11 cellular contexts compared by ENCODE assay signal in genomic region chr5:43315262-43315661, GRCh38. TPM values are rescaled to one million over a fixed set of nuclear protein-coding genes. Genes with fewer than 3 reads are reported as not detected.
DNase-seq lines count a peak whose midpoint lies in the region; ATAC-seq and TF ChIP-seq lines count a peak whose summit lies in the region.
"Had no signal": no experiment of that assay in that cellular context is flagged by ENCODE, and none has a peak within 500 bp of the region (broad histone marks: within the 10 kb centered on the region; RNA-seq: fewer than 3 reads in every experiment).

No MANE protein-coding gene starts in this region.

- H3K9ac ChIP-seq in DND-41 (ENCODE audit: low read depth, low read length) = no peak overlapping the region

- peaks cover 5% of the 10 kb centered on the region for H3K9me3 Mint-ChIP-seq in activated naive CD8-positive, alpha-beta T cell (ENCODE audit: low read depth)
- peaks cover 5% of the 10 kb centered on the region for H3K9me3 Mint-ChIP-seq in natural killer cell treated with Interleukin-12 subunit alpha and Interleukin-12 subunit beta and Interleukin-15 and Interleukin-18, amount 100 ng/mL, for 72 hours

- H3K9me3 ChIP-seq in DND-41 (ENCODE audit: insufficient read depth, low read length, severe bottlenecking) (no peaks in the 10 kb centered on the region), aorta (ENCODE audit: control insufficient read depth, low read length) (no peaks in the 10 kb centered on the region)
- H3K9me3 ChIP-seq: upper lobe of left lung had no signal

- DNase-seq in DND-41 = no peak
- peak; percentile 78 for DNase-seq in LoVo (ENCODE audit: low spot score)
- no peak for DNase-seq in natural killer cell treated with Interleukin-12 subunit alpha and Interleukin-12 subunit beta and Interleukin-15 and Interleukin-18, amount 100 ng/mL, for 72 hours (ENCODE audit: low spot score)
- no peak for DNase-seq in amniotic stem cell (lab: John Stamatoyannopoulos, UW)
- no peak for DNase-seq in aorta
- no peak for DNase-seq in epidermal melanocyte (ENCODE audit: insufficient read length, low spot score)
- DNase-seq: left colon, upper lobe of left lung had no signal

- no peak overlapping the region for H3K4me2 ChIP-seq in DND-41 (ENCODE audit: insufficient read depth, low read length)

- H3K27ac ChIP-seq in DND-41 (ENCODE audit: low read length) (peak overlapping the region; percentile 39; the same call in 1 of the 2 replicates), aorta (ENCODE audit: low read depth in 1 of 2, low read length in 2 of 2) (no peak overlapping the region)

- intact Hi-C loops in aorta (cut with DNase I) = loop anchor here (10.0 kb wide), 2 partner anchors 170 to 200 kb away; partner anchors contain the start of genes C5orf34 (in 1 of the 2) and TMEM267 (in 1 of the 2)

- ATAC-seq in DND-41 (ENCODE audit: insufficient read depth, low read depth) (no peak), GM19463 (IDR thresholded peaks at IDR 0.05; ENCODE audit: unreplicated experiment) (no peak), aorta (ENCODE audit: low FRiP score) (no peak)
- ATAC-seq in natural killer cell treated with Interleukin-12 subunit alpha and Interleukin-12 subunit beta and Interleukin-15 and Interleukin-18, amount 100 ng/mL, for 72 hours = no peak
- ATAC-seq: left colon had no signal

- no peaks in the 10 kb centered on the region for H3K27me3 Mint-ChIP-seq in activated naive CD8-positive, alpha-beta T cell
- H3K27me3 Mint-ChIP-seq in natural killer cell treated with Interleukin-12 subunit alpha and Interleukin-12 subunit beta and Interleukin-15 and Interleukin-18, amount 100 ng/mL, for 72 hours = no peaks in the 10 kb centered on the region

- H3K4me3 Mint-ChIP-seq in activated naive CD8-positive, alpha-beta T cell = peak overlapping the region; percentile 58
- peak overlapping the region; percentile 1 for H3K4me3 Mint-ChIP-seq in natural killer cell treated with Interleukin-12 subunit alpha and Interleukin-12 subunit beta and Interleukin-15 and Interleukin-18, amount 100 ng/mL, for 72 hours

- H3K4me1 Mint-ChIP-seq in activated naive CD8-positive, alpha-beta T cell (ENCODE audit: low read depth) = peaks cover 55% of the 10 kb centered on the region
- peaks cover 29 to 36% of the 10 kb centered on the region in 2 donors for H3K4me1 Mint-ChIP-seq in natural killer cell treated with Interleukin-12 subunit alpha and Interleukin-12 subunit beta and Interleukin-15 and Interleukin-18, amount 100 ng/mL, for 72 hours (ENCODE audit: low read depth in 2 of 2)

- H3K27me3 ChIP-seq in DND-41 (ENCODE audit: insufficient read depth, low read length, poor library complexity) (no peaks in the 10 kb centered on the region), aorta (ENCODE audit: control insufficient read depth in 1 of 2, insufficient read depth in 2 of 2, low read length in 1 of 2) (no peaks in the 10 kb centered on the region)
- H3K27me3 ChIP-seq: upper lobe of left lung had no signal

- no peak overlapping the region for H3K4me3 ChIP-seq in DND-41 (ENCODE audit: low read depth in 1 of 2, low read length in 2 of 2)
- no peak overlapping the region for H3K4me3 ChIP-seq in aorta (ENCODE audit: low read length in 2 of 2)
- H3K4me3 ChIP-seq: skin epidermis, upper lobe of left lung had no signal

- peaks cover 25% of the 10 kb centered on the region for H4K20me1 ChIP-seq in DND-41 (ENCODE audit: insufficient read depth, low read length)

- peaks cover 37% of the 10 kb centered on the region for H3K4me1 ChIP-seq in DND-41 (ENCODE audit: insufficient read depth, low read length)
- no peaks in the 10 kb centered on the region for H3K4me1 ChIP-seq in aorta (ENCODE audit: control insufficient read depth in 1 of 2, insufficient read depth in 2 of 2, low read length in 2 of 2)

- H3K27ac Mint-ChIP-seq in activated naive CD8-positive, alpha-beta T cell = peak overlapping the region; percentile 96
- peak overlapping the region; percentile 92 to 96 for H3K27ac Mint-ChIP-seq in natural killer cell treated with Interleukin-12 subunit alpha and Interleukin-12 subunit beta and Interleukin-15 and Interleukin-18, amount 100 ng/mL, for 72 hours

- 93 to 95% methylated on average over 8 of the region's 8 CpGs for WGBS in aorta, 2 donors

- H3K79me2 ChIP-seq in DND-41 (ENCODE audit: insufficient read depth, low read length) = peaks cover 30% of the 10 kb centered on the region

- H2AFZ ChIP-seq in DND-41 (ENCODE audit: low read depth, low read length) = no peak overlapping the region

- TF ChIP-seq CTCF in DND-41 (IDR thresholded peaks at IDR 0.05; ENCODE audit: borderline replicate concordance, extremely low read depth, low read length, poor library complexity, severe bottlenecking) = no peak

- peaks cover 2% of the 10 kb centered on the region for H3K36me3 Mint-ChIP-seq in activated naive CD8-positive, alpha-beta T cell
- peaks cover 10% of the 10 kb centered on the region for H3K36me3 Mint-ChIP-seq in natural killer cell treated with Interleukin-12 subunit alpha and Interleukin-12 subunit beta and Interleukin-15 and Interleukin-18, amount 100 ng/mL, for 72 hours

- H3K36me3 ChIP-seq in DND-41 (ENCODE audit: insufficient read depth, low read length) = peaks cover 25% of the 10 kb centered on the region
- no peaks in the 10 kb centered on the region for H3K36me3 ChIP-seq in aorta (ENCODE audit: control insufficient read depth in 1 of 2, insufficient read depth in 2 of 2, low read length in 1 of 2)
- H3K36me3 ChIP-seq: upper lobe of left lung had no signal

RNA-seq across cellular contexts. Expression of gene HMGCS1, which starts 2.0 kb away (rescaled TPM):
- 100 to 1,000 TPM in 1 of 2 donors, 10 to 100 TPM in 1; 81.2 to 102 TPM for total RNA-seq in natural killer cell treated with Interleukin-12 subunit alpha and Interleukin-12 subunit beta and Interleukin-15 and Interleukin-18, amount 100 ng/mL, for 72 hours
- 10 to 100 TPM; 41.9 to 57.9 TPM for total RNA-seq in aorta
- polyA plus RNA-seq in aorta = 10 to 100 TPM; 12.6 to 16.9 TPM
